Comparison of ENCODE assay signal across 8 cellular contexts in the genomic region with DNA sequence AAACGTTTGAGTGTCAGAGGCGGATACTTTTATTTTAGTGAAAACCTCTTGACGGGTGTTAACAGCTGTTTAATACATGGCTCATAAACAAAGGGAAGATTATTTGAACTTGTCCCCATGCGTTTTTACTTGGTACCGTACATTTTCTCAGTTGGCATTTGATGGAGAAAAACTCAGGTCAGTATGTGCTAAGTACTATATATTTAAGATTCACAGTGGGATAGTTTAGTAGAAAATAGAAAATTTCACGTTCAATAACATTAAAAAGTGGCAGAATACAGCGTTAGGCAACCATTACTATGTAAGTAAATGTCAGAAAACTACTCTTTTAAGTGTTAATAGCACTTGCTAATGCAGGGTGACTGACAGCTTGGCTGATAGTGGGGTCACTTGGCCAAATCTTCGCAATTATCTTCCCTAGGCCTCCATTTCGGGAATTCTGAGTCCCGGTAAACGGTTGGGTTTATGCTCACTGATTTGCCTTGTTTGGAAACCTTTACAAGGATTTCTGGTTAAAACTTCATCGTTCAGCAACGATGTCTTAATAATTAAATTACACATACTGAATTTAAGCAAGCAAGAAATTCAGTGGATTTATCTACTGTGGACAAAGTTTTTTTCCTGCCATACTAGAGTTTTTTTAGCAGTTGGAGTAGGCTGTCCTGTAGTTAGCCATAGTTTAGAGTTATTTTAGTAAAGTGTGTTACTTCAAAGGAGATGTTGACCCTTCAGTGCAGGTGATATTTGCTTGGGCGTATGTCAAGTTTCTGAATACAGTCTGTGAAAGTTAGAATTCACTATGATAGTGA. TPM values are rescaled to one million over a fixed set of nuclear protein-coding genes. Genes with fewer than 3 reads are reported as not detected.
DNase-seq lines count a peak whose midpoint lies in the region; ATAC-seq and TF ChIP-seq lines count a peak whose summit lies in the region.

No MANE protein-coding gene starts in this region.

- H3K27ac ChIP-seq in lower lobe of right lung (peak overlapping the region; percentile 96), upper lobe of left lung (peak overlapping the region; percentile 91 to 99 (median 97))

- H3K27me3 ChIP-seq in lower lobe of right lung (ENCODE audit: low read depth) (no peaks in the 10 kb centered on the region), upper lobe of left lung (no peaks in the 10 kb centered on the region)

- peak overlapping the region; percentile 95 for H3K4me3 Mint-ChIP-seq in activated naive CD4-positive, alpha-beta T cell treated with anti-CD3 and anti-CD28 coated beads, Interleukin-2, amount 50 U/mL, for 24 hours

- H3K36me3 ChIP-seq in lower lobe of right lung = no peaks in the 10 kb centered on the region
- peaks cover 0 to 3% (median 0%) of the 10 kb centered on the region in 4 donors for H3K36me3 ChIP-seq in upper lobe of left lung

- no peak for TF ChIP-seq EP300 in upper lobe of left lung (IDR thresholded peaks at IDR 0.05)

- no peak for ATAC-seq in lower lobe of right lung
- no peak for ATAC-seq in upper lobe of left lung (ENCODE audit: low FRiP score in 2 of 2)

- 14 to 15% methylated on average over 14 of the region's 14 CpGs for WGBS in upper lobe of left lung, 2 donors

- in situ Hi-C loops in astrocyte of the cerebellum (cut with HindIII; ENCODE audit: low sequenced_read_pairs) = no loop called here

- H3K4me1 ChIP-seq in lower lobe of right lung = peaks cover 66% of the 10 kb centered on the region
- peaks cover 52 to 65% (median 61%) of the 10 kb centered on the region in 4 donors for H3K4me1 ChIP-seq in upper lobe of left lung

- H3K36me3 Mint-ChIP-seq in activated naive CD4-positive, alpha-beta T cell treated with anti-CD3 and anti-CD28 coated beads, Interleukin-2, amount 50 U/mL, for 24 hours = peaks cover 27% of the 10 kb centered on the region

- no peaks in the 10 kb centered on the region for H3K27me3 Mint-ChIP-seq in activated naive CD4-positive, alpha-beta T cell treated with anti-CD3 and anti-CD28 coated beads, Interleukin-2, amount 50 U/mL, for 24 hours

- no peak for TF ChIP-seq POLR2A in upper lobe of left lung (IDR thresholded peaks at IDR 0.05)

- no peaks in the 10 kb centered on the region for H3K9me3 ChIP-seq in lower lobe of right lung
- no peaks in the 10 kb centered on the region for H3K9me3 ChIP-seq in upper lobe of left lung

- peaks cover 68% of the 10 kb centered on the region for H3K4me1 Mint-ChIP-seq in activated naive CD4-positive, alpha-beta T cell treated with anti-CD3 and anti-CD28 coated beads, Interleukin-2, amount 50 U/mL, for 24 hours

- peak overlapping the region; percentile 100 for H3K27ac Mint-ChIP-seq in activated naive CD4-positive, alpha-beta T cell treated with anti-CD3 and anti-CD28 coated beads, Interleukin-2, amount 50 U/mL, for 24 hours

- intact Hi-C loops in lower lobe of right lung (cut with DNase I) = no loop called here

- TF ChIP-seq CTCF in astrocyte of the cerebellum (IDR thresholded peaks at IDR 0.05; ENCODE audit: low read depth, low read length, missing control alignments) (no peak), lower lobe of right lung (IDR thresholded peaks at IDR 0.05) (no peak), upper lobe of left lung (IDR thresholded peaks at IDR 0.05) (no peak)

- H3K4me3 ChIP-seq in astrocyte of the cerebellum (ENCODE audit: low read depth, low read length) = peak overlapping the region; percentile 74
- peak overlapping the region; percentile 66 for H3K4me3 ChIP-seq in lower lobe of right lung
- H3K4me3 ChIP-seq in upper lobe of left lung = peak overlapping the region; percentile 10 to 62 (median 40)

- no peaks in the 10 kb centered on the region for H3K9me3 Mint-ChIP-seq in activated naive CD4-positive, alpha-beta T cell treated with anti-CD3 and anti-CD28 coated beads, Interleukin-2, amount 50 U/mL, for 24 hours

- DNase-seq in activated naive CD4-positive, alpha-beta T cell treated with anti-CD3 and anti-CD28 coated beads, Interleukin-2, amount 50 U/mL, for 16 hours = no peak
- DNase-seq in astrocyte of the cerebellum (ENCODE audit: low read depth) (no peak), lower lobe of right lung (no peak), upper lobe of left lung (no peak), foreskin melanocyte (no peak), GOT3 (lab: John Stamatoyannopoulos, UW) (no peak)
- DNase-seq in effector CD4-positive, alpha-beta T cell = no peak

RNA-seq across cellular contexts. Expression of gene CHD2, which starts 4.9 kb away (rescaled TPM):
- total RNA-seq in lower lobe of right lung (158 TPM), upper lobe of left lung (100 to 1,000 TPM; 102 to 500 (median 155) TPM)
